ENCODE assay signal across 1 cellular context in the genomic region with DNA sequence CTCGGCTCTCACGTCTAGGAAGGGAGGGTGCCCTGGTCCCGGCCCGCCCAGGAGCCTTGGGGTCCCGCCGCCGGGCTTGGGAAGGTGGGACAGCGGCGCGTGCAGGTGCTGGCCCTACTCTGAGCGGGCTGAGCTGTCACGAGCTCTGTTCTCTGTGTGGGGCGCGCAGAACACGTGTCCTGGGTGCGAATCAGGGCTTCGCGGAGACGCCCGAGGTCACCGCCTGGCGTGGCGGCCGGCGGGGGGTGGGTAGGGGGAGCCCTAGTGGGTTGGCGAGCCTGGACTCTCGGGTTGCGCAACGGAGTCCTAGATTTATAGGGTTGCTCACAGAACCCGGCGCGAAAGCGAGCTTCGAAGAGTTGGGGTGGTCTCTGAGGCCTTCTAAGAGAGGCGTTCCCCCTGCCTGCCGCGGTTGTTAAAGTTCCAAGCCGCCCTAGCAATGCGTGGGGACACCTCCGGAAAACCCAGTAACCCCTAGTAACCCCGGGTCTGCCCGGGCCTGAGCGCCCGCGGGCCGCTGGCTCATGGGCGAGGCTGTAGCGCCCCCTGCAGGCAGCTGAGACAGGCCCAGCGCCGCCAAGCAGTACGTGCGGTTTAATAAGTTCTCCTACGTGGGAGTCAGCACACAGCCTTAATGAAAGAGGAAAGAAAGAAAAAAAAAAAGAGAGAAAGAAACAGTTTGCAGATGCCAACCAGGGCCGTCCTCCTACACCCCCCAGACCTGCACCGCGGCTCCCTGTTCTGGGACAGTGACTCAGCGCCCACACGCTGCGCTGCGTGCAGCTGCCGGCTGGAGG.
TF ChIP-seq lines count a peak whose summit lies in the region.

No MANE protein-coding gene starts in this region.

TF ChIP-seq in WTC11, 78 proteins besides CTCF, POLR2A, EP300 and RAD21 (continued from another document and continues in another):
- TF ChIP-seq, protein P1, sequence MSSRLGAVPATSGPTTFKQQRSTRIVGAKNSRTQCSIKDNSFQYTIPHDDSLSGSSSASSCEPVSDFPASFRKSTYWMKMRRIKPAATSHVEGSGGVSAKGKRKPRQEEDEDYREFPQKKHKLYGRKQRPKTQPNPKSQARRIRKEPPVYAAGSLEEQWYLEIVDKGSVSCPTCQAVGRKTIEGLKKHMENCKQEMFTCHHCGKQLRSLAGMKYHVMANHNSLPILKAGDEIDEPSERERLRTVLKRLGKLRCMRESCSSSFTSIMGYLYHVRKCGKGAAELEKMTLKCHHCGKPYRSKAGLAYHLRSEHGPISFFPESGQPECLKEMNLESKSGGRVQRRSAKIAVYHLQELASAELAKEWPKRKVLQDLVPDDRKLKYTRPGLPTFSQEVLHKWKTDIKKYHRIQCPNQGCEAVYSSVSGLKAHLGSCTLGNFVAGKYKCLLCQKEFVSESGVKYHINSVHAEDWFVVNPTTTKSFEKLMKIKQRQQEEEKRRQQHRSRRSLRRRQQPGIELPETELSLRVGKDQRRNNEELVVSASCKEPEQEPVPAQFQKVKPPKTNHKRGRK (CRISPR knock-in tag; IDR thresholded peaks at IDR 0.05; ENCODE audit: borderline replicate concordance), result peak; percentile 37; the same call in 1 of the 2 replicates
- TF ChIP-seq ZNF396 (CRISPR knock-in tag; IDR thresholded peaks at IDR 0.05; ENCODE audit: borderline replicate concordance), result no peak
- TF ChIP-seq, protein P2, sequence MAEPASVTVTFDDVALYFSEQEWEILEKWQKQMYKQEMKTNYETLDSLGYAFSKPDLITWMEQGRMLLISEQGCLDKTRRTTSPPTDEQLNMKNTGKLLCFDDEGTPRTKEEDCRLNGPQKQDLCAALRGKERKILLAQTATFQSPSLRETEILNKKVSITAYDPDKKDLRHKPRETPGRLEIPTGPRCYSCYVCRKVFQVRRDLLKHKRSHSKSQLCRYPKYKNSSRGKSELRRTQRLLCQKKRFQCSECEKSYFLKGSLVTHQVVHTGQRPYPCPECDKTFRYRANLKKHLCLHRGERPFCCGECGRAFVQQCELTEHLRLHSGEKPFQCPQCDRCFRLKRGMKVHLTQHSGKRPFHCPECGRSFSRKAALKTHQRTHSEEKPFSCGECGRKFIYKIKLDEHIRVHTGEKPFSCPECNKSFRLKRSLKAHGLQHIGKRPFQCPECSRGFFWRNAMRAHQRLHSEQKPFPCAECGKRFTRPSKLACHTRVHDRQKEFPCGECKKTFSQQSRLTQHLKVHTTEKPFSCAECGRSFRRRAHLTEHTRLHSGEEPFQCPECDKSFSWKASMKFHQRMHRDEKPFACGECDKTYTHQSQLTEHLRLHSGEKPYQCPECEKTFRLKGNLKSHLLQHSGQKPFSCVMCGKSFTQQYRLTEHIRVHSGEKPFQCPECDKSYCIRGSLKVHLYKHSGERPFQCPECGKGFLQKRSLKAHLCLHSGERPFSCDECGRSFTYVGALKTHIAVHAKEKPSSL (CRISPR knock-in tag; conservative IDR thresholded peaks at IDR 0.05), result no peak
- TF ChIP-seq, protein P3, sequence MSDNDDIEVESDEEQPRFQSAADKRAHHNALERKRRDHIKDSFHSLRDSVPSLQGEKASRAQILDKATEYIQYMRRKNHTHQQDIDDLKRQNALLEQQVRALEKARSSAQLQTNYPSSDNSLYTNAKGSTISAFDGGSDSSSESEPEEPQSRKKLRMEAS (CRISPR knock-in tag; IDR thresholded peaks at IDR 0.05), result peak; percentile 71
- TF ChIP-seq ZNF671 (CRISPR knock-in tag; IDR thresholded peaks at IDR 0.05), result no peak
- TF ChIP-seq, protein P4, sequence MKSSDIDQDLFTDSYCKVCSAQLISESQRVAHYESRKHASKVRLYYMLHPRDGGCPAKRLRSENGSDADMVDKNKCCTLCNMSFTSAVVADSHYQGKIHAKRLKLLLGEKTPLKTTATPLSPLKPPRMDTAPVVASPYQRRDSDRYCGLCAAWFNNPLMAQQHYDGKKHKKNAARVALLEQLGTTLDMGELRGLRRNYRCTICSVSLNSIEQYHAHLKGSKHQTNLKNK (CRISPR knock-in tag; IDR thresholded peaks at IDR 0.05), result no peak
- no peak for TF ChIP-seq SMAD4 (CRISPR knock-in tag; IDR thresholded peaks at IDR 0.05)
- TF ChIP-seq ATF1 (CRISPR knock-in tag; IDR thresholded peaks at IDR 0.05), result no peak
- TF ChIP-seq NR3C1 (CRISPR knock-in tag; conservative IDR thresholded peaks at IDR 0.05; ENCODE audit: low read depth), result no peak
- TF ChIP-seq GRHL2 (CRISPR knock-in tag; IDR thresholded peaks at IDR 0.05; ENCODE audit: insufficient replicate concordance, severe bottlenecking), result no peak
- peak; percentile 37; the same call in 1 of the 2 replicates for TF ChIP-seq ZNF423 (CRISPR knock-in tag; IDR thresholded peaks at IDR 0.05)
- TF ChIP-seq MYBL2 (CRISPR knock-in tag; IDR thresholded peaks at IDR 0.05), result 0 out of 2 replicates have a peak, but pooled peaks have one; percentile 61
- 0 out of 2 replicates have a peak, but pooled peaks have one; percentile 32 for TF ChIP-seq CREB1 (CRISPR knock-in tag; IDR thresholded peaks at IDR 0.05)
- no peak for TF ChIP-seq CBFB (CRISPR knock-in tag; IDR thresholded peaks at IDR 0.05; ENCODE audit: low read depth)
- TF ChIP-seq SOX15 (CRISPR knock-in tag; IDR thresholded peaks at IDR 0.05), result no peak
- TF ChIP-seq, protein P5, sequence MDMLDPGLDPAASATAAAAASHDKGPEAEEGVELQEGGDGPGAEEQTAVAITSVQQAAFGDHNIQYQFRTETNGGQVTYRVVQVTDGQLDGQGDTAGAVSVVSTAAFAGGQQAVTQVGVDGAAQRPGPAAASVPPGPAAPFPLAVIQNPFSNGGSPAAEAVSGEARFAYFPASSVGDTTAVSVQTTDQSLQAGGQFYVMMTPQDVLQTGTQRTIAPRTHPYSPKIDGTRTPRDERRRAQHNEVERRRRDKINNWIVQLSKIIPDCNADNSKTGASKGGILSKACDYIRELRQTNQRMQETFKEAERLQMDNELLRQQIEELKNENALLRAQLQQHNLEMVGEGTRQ (CRISPR knock-in tag; IDR thresholded peaks at IDR 0.05), result peak; percentile 47; the same call in 1 of the 2 replicates
- TF ChIP-seq, protein P6, sequence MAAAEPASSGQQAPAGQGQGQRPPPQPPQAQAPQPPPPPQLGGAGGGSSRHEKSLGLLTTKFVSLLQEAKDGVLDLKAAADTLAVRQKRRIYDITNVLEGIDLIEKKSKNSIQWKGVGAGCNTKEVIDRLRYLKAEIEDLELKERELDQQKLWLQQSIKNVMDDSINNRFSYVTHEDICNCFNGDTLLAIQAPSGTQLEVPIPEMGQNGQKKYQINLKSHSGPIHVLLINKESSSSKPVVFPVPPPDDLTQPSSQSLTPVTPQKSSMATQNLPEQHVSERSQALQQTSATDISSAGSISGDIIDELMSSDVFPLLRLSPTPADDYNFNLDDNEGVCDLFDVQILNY (CRISPR knock-in tag; IDR thresholded peaks at IDR 0.05), result peak; percentile 46
- peak; percentile 63; the same call in 1 of the 2 replicates for TF ChIP-seq NR1H2 (CRISPR knock-in tag; IDR thresholded peaks at IDR 0.05)
- TF ChIP-seq, protein P7, sequence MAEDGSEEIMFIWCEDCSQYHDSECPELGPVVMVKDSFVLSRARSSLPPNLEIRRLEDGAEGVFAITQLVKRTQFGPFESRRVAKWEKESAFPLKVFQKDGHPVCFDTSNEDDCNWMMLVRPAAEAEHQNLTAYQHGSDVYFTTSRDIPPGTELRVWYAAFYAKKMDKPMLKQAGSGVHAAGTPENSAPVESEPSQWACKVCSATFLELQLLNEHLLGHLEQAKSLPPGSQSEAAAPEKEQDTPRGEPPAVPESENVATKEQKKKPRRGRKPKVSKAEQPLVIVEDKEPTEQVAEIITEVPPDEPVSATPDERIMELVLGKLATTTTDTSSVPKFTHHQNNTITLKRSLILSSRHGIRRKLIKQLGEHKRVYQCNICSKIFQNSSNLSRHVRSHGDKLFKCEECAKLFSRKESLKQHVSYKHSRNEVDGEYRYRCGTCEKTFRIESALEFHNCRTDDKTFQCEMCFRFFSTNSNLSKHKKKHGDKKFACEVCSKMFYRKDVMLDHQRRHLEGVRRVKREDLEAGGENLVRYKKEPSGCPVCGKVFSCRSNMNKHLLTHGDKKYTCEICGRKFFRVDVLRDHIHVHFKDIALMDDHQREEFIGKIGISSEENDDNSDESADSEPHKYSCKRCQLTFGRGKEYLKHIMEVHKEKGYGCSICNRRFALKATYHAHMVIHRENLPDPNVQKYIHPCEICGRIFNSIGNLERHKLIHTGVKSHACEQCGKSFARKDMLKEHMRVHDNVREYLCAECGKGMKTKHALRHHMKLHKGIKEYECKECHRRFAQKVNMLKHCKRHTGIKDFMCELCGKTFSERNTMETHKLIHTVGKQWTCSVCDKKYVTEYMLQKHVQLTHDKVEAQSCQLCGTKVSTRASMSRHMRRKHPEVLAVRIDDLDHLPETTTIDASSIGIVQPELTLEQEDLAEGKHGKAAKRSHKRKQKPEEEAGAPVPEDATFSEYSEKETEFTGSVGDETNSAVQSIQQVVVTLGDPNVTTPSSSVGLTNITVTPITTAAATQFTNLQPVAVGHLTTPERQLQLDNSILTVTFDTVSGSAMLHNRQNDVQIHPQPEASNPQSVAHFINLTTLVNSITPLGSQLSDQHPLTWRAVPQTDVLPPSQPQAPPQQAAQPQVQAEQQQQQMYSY (CRISPR knock-in tag; IDR thresholded peaks at IDR 0.05), result no peak; the same call in 1 of the 2 replicates
- TF ChIP-seq PRRX2 (CRISPR knock-in tag; IDR thresholded peaks at IDR 0.05), result no peak
- TF ChIP-seq, protein P8, sequence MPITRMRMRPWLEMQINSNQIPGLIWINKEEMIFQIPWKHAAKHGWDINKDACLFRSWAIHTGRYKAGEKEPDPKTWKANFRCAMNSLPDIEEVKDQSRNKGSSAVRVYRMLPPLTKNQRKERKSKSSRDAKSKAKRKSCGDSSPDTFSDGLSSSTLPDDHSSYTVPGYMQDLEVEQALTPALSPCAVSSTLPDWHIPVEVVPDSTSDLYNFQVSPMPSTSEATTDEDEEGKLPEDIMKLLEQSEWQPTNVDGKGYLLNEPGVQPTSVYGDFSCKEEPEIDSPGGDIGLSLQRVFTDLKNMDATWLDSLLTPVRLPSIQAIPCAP (CRISPR knock-in tag; IDR thresholded peaks at IDR 0.05), result no peak
- TF ChIP-seq CREM (CRISPR knock-in tag; IDR thresholded peaks at IDR 0.05), result no peak; the same call in 1 of the 2 replicates
- TF ChIP-seq, protein P9, sequence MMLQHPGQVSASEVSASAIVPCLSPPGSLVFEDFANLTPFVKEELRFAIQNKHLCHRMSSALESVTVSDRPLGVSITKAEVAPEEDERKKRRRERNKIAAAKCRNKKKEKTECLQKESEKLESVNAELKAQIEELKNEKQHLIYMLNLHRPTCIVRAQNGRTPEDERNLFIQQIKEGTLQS (CRISPR knock-in tag; conservative IDR thresholded peaks at IDR 0.05), result no peak
- TF ChIP-seq FOXJ3 (CRISPR knock-in tag; IDR thresholded peaks at IDR 0.05; ENCODE audit: borderline replicate concordance), result no peak
- TF ChIP-seq HMGA2 (CRISPR knock-in tag; IDR thresholded peaks at IDR 0.05), result no peak
- TF ChIP-seq TCF7 (CRISPR knock-in tag; IDR thresholded peaks at IDR 0.05; ENCODE audit: low read depth), result no peak
- TF ChIP-seq KAT7 (CRISPR knock-in tag; IDR thresholded peaks at IDR 0.05; ENCODE audit: borderline replicate concordance), result no peak
- TF ChIP-seq ZNF416 (CRISPR knock-in tag; IDR thresholded peaks at IDR 0.05), result no peak
- 0 out of 2 replicates have a peak, but pooled peaks have one; percentile 62 for TF ChIP-seq RELA (CRISPR knock-in tag; IDR thresholded peaks at IDR 0.05; ENCODE audit: borderline replicate concordance)
- TF ChIP-seq TP53 (CRISPR knock-in tag; IDR thresholded peaks at IDR 0.05), result no peak
- no peak for TF ChIP-seq JAZF1 (CRISPR knock-in tag; IDR thresholded peaks at IDR 0.05)
- TF ChIP-seq NFE2L1 (CRISPR knock-in tag; IDR thresholded peaks at IDR 0.05), result peak; percentile 91
- TF ChIP-seq ETV6 (CRISPR knock-in tag; IDR thresholded peaks at IDR 0.05), result peak; percentile 61
- TF ChIP-seq, protein P10, sequence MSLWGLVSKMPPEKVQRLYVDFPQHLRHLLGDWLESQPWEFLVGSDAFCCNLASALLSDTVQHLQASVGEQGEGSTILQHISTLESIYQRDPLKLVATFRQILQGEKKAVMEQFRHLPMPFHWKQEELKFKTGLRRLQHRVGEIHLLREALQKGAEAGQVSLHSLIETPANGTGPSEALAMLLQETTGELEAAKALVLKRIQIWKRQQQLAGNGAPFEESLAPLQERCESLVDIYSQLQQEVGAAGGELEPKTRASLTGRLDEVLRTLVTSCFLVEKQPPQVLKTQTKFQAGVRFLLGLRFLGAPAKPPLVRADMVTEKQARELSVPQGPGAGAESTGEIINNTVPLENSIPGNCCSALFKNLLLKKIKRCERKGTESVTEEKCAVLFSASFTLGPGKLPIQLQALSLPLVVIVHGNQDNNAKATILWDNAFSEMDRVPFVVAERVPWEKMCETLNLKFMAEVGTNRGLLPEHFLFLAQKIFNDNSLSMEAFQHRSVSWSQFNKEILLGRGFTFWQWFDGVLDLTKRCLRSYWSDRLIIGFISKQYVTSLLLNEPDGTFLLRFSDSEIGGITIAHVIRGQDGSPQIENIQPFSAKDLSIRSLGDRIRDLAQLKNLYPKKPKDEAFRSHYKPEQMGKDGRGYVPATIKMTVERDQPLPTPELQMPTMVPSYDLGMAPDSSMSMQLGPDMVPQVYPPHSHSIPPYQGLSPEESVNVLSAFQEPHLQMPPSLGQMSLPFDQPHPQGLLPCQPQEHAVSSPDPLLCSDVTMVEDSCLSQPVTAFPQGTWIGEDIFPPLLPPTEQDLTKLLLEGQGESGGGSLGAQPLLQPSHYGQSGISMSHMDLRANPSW (CRISPR knock-in tag; conservative IDR thresholded peaks at IDR 0.05; ENCODE audit: low read depth), result no peak
- TF ChIP-seq, protein P11, sequence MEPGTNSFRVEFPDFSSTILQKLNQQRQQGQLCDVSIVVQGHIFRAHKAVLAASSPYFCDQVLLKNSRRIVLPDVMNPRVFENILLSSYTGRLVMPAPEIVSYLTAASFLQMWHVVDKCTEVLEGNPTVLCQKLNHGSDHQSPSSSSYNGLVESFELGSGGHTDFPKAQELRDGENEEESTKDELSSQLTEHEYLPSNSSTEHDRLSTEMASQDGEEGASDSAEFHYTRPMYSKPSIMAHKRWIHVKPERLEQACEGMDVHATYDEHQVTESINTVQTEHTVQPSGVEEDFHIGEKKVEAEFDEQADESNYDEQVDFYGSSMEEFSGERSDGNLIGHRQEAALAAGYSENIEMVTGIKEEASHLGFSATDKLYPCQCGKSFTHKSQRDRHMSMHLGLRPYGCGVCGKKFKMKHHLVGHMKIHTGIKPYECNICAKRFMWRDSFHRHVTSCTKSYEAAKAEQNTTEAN (CRISPR knock-in tag; IDR thresholded peaks at IDR 0.05), result no peak
- no peak for TF ChIP-seq NFATC4 (CRISPR knock-in tag; IDR thresholded peaks at IDR 0.05)
- TF ChIP-seq, protein P12, sequence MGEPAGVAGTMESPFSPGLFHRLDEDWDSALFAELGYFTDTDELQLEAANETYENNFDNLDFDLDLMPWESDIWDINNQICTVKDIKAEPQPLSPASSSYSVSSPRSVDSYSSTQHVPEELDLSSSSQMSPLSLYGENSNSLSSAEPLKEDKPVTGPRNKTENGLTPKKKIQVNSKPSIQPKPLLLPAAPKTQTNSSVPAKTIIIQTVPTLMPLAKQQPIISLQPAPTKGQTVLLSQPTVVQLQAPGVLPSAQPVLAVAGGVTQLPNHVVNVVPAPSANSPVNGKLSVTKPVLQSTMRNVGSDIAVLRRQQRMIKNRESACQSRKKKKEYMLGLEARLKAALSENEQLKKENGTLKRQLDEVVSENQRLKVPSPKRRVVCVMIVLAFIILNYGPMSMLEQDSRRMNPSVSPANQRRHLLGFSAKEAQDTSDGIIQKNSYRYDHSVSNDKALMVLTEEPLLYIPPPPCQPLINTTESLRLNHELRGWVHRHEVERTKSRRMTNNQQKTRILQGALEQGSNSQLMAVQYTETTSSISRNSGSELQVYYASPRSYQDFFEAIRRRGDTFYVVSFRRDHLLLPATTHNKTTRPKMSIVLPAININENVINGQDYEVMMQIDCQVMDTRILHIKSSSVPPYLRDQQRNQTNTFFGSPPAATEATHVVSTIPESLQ (CRISPR knock-in tag; IDR thresholded peaks at IDR 0.05), result no peak
